In genomic region chr12:124542021-124542941, GRCh38 we compare ENCODE assay signal across 15 cellular contexts. TPM values are rescaled to one million over a fixed set of nuclear protein-coding genes. Genes with fewer than 3 reads are reported as not detected.
DNase-seq lines count a peak whose midpoint lies in the region; ATAC-seq, FAIRE-seq and TF ChIP-seq lines count a peak whose summit lies in the region.
"Had no signal": no experiment of that assay in that cellular context is flagged by ENCODE, and none has a peak within 500 bp of the region (broad histone marks: within the 10 kb centered on the region; RNA-seq: fewer than 3 reads in every experiment).

No MANE protein-coding gene starts in this region.

- no peak overlapping the region for H3K4me2 ChIP-seq in HepG2 (ENCODE audit: low read depth, low read length)

- H4K20me1 ChIP-seq in HepG2 (ENCODE audit: insufficient read depth, low read length): peaks cover 31% of the 10 kb centered on the region; the same call in 1 of the 2 replicates

- H3K4me1 ChIP-seq in HepG2 (ENCODE audit: insufficient read depth, low read length) (peaks cover 35% of the 10 kb centered on the region), right lobe of liver (peaks cover 0 to 21% (median 10%) of the 10 kb centered on the region in 4 donors), RWPE2 (ENCODE audit: insufficient read depth, poor library complexity, severe bottlenecking) (peaks cover 10% of the 10 kb centered on the region), mesodermal cell (ENCODE audit: control insufficient read depth, insufficient read depth, low read length, poor library complexity, severe bottlenecking) (peaks cover 58% of the 10 kb centered on the region)

- WGBS in HepG2 (ENCODE audit: low lambda C conversion rate): 63% methylated on average over 2 of the region's 28 CpGs
- no CpG with 5 or more reads among the region's 28 CpGs for WGBS in right lobe of liver (ENCODE audit: insufficient coverage, low coverage, low lambda C conversion rate, missing lambda C conversion rate)
- WGBS in mesodermal cell (ENCODE audit: insufficient coverage in 2 of 2), 2 experiments: 94 to 95% methylated on average over 23 to 28 of the region's 28 CpGs

- no peak overlapping the region for H3K27ac ChIP-seq in HepG2 (ENCODE audit: extremely low read length, insufficient read depth, low read length)
- H3K27ac ChIP-seq in right lobe of liver: no peak overlapping the region
- H3K27ac ChIP-seq in RWPE2 (ENCODE audit: poor library complexity, severe bottlenecking): peak overlapping the region; percentile 31
- peak overlapping the region; percentile 41 for H3K27ac ChIP-seq in mesodermal cell (ENCODE audit: low read depth, low read length, severe bottlenecking)
- H3K27ac ChIP-seq: SJSA1, VCaP had no signal

- POLR2A ChIA-PET in HepG2 (lab: Yijun Ruan, JAX): no interaction called here

- no peak for TF ChIP-seq CTCF in HepG2 (CRISPR knock-in tag; IDR thresholded peaks at IDR 0.05)
- TF ChIP-seq CTCF in right lobe of liver (IDR thresholded peaks at IDR 0.05): no peak
- no peak for TF ChIP-seq CTCF in RWPE2 (IDR thresholded peaks at IDR 0.05; ENCODE audit: poor library complexity, severe bottlenecking)

- ATAC-seq in HepG2 (peak; percentile 5; the same call in 2 of the 3 replicates), right lobe of liver (no peak), RWPE2 (ENCODE audit: low read depth) (peak; percentile 37), HG03108 (IDR thresholded peaks at IDR 0.05; ENCODE audit: unreplicated experiment) (no peak)

- H3K27me3 ChIP-seq in HepG2 (ENCODE audit: control insufficient read depth in 1 of 2, insufficient read depth in 2 of 2, low read length in 2 of 2) (no peaks in the 10 kb centered on the region), right lobe of liver (no peaks in the 10 kb centered on the region), RWPE2 (ENCODE audit: insufficient read depth, poor library complexity, severe bottlenecking) (no peaks in the 10 kb centered on the region)
- H3K27me3 ChIP-seq: pancreas, SJSA1 had no signal

- no peak for FAIRE-seq in HepG2 (lab: Jason Lieb, UNC)
- FAIRE-seq: G401.6, H54, pancreas had no signal

- CTCF ChIA-PET in HepG2 (lab: Yijun Ruan, JAX; ENCODE audit: low intra/inter-chr PET ratio, low total read pairs): no interaction called here

- no peak for DNase-seq in HepG2 (ENCODE audit: low spot score)
- DNase-seq in right lobe of liver: no peak
- DNase-seq in RWPE2 (ENCODE audit: low spot score): no peak
- DNase-seq in central memory CD4-positive, alpha-beta T cell: no peak
- no peak for DNase-seq in NCI-H526 treated with DMSO at 0.1 percent for 48 hours (lab: John Stamatoyannopoulos, UW)
- no peak for DNase-seq in NCI-H1105 (lab: John Stamatoyannopoulos, UW)
- DNase-seq: activated naive CD4-positive, alpha-beta T cell treated with Interleukin-2 at 50 U/mL for 16 hours; pancreas; stimulated activated CD4-positive, alpha-beta T cell treated with anti-CD3 and anti-CD28 coated beads, Interleukin-1b, Interleukin-23, amount 100 ng/mL, for 48 hours had no signal

- H3K9me3 ChIP-seq in HepG2 (ENCODE audit: low read length) (no peaks in the 10 kb centered on the region), right lobe of liver (no peaks in the 10 kb centered on the region), RWPE2 (ENCODE audit: severe bottlenecking) (no peaks in the 10 kb centered on the region), mesodermal cell (ENCODE audit: control insufficient read depth, low read length) (no peaks in the 10 kb centered on the region)
- H3K9me3 ChIP-seq: pancreas, SJSA1 had no signal

- no peak overlapping the region for H3K9ac ChIP-seq in HepG2 (ENCODE audit: insufficient read depth, low read depth, low read length)

- in situ Hi-C loops in HepG2 (cut with HindIII; ENCODE audit: extremely low pct_ligation_motif_present, low pct_unique_long_range_greater_than_20kb): no loop called here

- TF ChIP-seq POLR2A in HepG2 (IDR thresholded peaks at IDR 0.05; ENCODE audit: insufficient read depth in 1 of 2, low read depth in 2 of 2, low read length in 2 of 2): no peak
- TF ChIP-seq POLR2A in right lobe of liver (IDR thresholded peaks at IDR 0.05): no peak

- H3K36me3 ChIP-seq in HepG2 (replicated peaks in 1 of 2; ENCODE audit: control insufficient read depth in 1 of 2, insufficient read depth in 2 of 2, low read length in 2 of 2) (no peaks in the 10 kb centered on the region), right lobe of liver (no peaks in the 10 kb centered on the region), RWPE2 (ENCODE audit: low read depth) (no peaks in the 10 kb centered on the region), mesodermal cell (ENCODE audit: control insufficient read depth, insufficient read depth, low read length) (peaks cover 5% of the 10 kb centered on the region)
- H3K36me3 ChIP-seq: pancreas had no signal

- intact Hi-C loops in HepG2 (cut with micrococcal nuclease; ENCODE audit: unreplicated experiment): no loop called here
- intact Hi-C loops in right lobe of liver (cut with DNase I): no loop called here

- peaks cover 14% of the 10 kb centered on the region for H3K79me2 ChIP-seq in HepG2 (ENCODE audit: insufficient read depth, low read length)

- TF ChIP-seq EP300 in HepG2 (IDR thresholded peaks at IDR 0.05; ENCODE audit: low read depth in 2 of 2, low read length in 2 of 2) (no peak), HepG2 (CRISPR knock-in tag; IDR thresholded peaks at IDR 0.05; ENCODE audit: borderline replicate concordance) (no peak)

- no peak overlapping the region for H2AFZ ChIP-seq in HepG2 (ENCODE audit: low read length)

- TF ChIP-seq RAD21 in HepG2 (CRISPR knock-in tag; IDR thresholded peaks at IDR 0.05): no peak

- BruUV-seq in HepG2 (replicated peaks; lab: Mats Ljungman, UMichigan): no TSS peak

- H3K4me3 ChIP-seq in HepG2 (replicated peaks in 1 of 3; ENCODE audit: insufficient read depth in 1 of 3, low read depth in 2 of 3, low read length in 3 of 3) (no peak overlapping the region), right lobe of liver (no peak overlapping the region), RWPE2 (ENCODE audit: severe bottlenecking) (no peak overlapping the region), mesodermal cell (ENCODE audit: extremely low read depth, insufficient read depth, low read length, poor library complexity, severe bottlenecking) (no peak overlapping the region)
- H3K4me3 ChIP-seq: pancreas, SJSA1 had no signal

TF ChIP-seq in HepG2, 621 proteins besides CTCF, POLR2A, EP300 and RAD21:
- TF ChIP-seq SP1 (IDR thresholded peaks at IDR 0.05) (no peak), SP1 (CRISPR knock-in tag; IDR thresholded peaks at IDR 0.05) (no peak), ZFP36 (IDR thresholded peaks at IDR 0.05; ENCODE audit: borderline replicate concordance, low read depth, low read length, partially characterized antibody) (peak; percentile 19)

RNA-seq across cellular contexts. Expression of gene NCOR2, which starts 25.1 kb away (rescaled TPM):
- 5.7 and 6.1 TPM in 2 replicates for total RNA-seq in HepG2 (2016; rRNA removed; fragmentation: Illumina TruSeq; extraction: Trizol)
- 10.5 and 12.4 TPM in 2 replicates for total RNA-seq in HepG2 (2016; cell fraction: cytosol; rRNA removed; fragmentation: Illumina TruSeq; extraction: Trizol; ENCODE audit: low read depth)
- 5.6 and 7.1 TPM in 2 replicates for total RNA-seq in HepG2 (2016; cell fraction: insoluble cytoplasmic fraction; rRNA removed; fragmentation: Illumina TruSeq; extraction: Trizol)
- 15.2 and 16.6 TPM in 2 replicates for total RNA-seq in HepG2 (2016; cell fraction: membrane; rRNA removed; fragmentation: Illumina TruSeq; extraction: Trizol)
- total RNA-seq in HepG2 (2016; cell fraction: nucleus; rRNA removed; fragmentation: Illumina TruSeq; extraction: Trizol): 12.4 and 13.1 TPM in 2 replicates
- polyA plus RNA-seq in HepG2 (2011; rRNA removed): 4.5 and 4.8 TPM in 2 replicates
- 2.8 and 4.1 TPM in 2 replicates for polyA plus RNA-seq in HepG2 (2011; cell fraction: cytosol; rRNA removed)
- polyA plus RNA-seq in HepG2 (2011; cell fraction: nucleus; rRNA removed): 30.4 and 39.4 TPM in 2 replicates
- polyA plus RNA-seq in HepG2 (2012): 32.8 and 41.1 TPM in 2 replicates
- polyA plus RNA-seq in HepG2 (2016; cell fraction: cytosol; fragmentation: Illumina TruSeq; extraction: Trizol; ENCODE audit: low read depth): 2.8 and 3.1 TPM in 2 replicates
- 17.3 and 24.8 TPM in 2 replicates for polyA plus RNA-seq in HepG2 (2016; cell fraction: insoluble cytoplasmic fraction; fragmentation: Illumina TruSeq; extraction: Trizol; ENCODE audit: low read depth)
- polyA plus RNA-seq in HepG2 (2016; cell fraction: membrane; fragmentation: Illumina TruSeq; extraction: Trizol; ENCODE audit: low read depth): 7.1 and 8.9 TPM in 2 replicates
- polyA plus RNA-seq in HepG2 (2016; cell fraction: nucleus; fragmentation: Illumina TruSeq; extraction: Trizol; ENCODE audit: insufficient read depth, low read depth): 43.0 and 54.1 TPM in 2 replicates
- 21.9 and 23.2 TPM in 2 replicates for polyA minus RNA-seq in HepG2 (2011; rRNA and poly(A)+ RNA removed; ENCODE audit: low replicate concordance)
- 16.5 and 17.0 TPM in 2 replicates for polyA minus RNA-seq in HepG2 (2011; cell fraction: cytosol; rRNA and poly(A)+ RNA removed)
- 20.9 and 22.6 TPM in 2 replicates for polyA minus RNA-seq in HepG2 (2011; cell fraction: nucleus; rRNA and poly(A)+ RNA removed)
- 10 to 100 TPM; 38.1 to 87.5 (median 45.0) TPM for total RNA-seq in right lobe of liver
- polyA plus RNA-seq in mesodermal cell (2013, experiment 1 of 2): 156 TPM
- polyA plus RNA-seq in mesodermal cell (2013, experiment 2 of 2): 115 TPM

Comparison
In these comparisons a context has a peak if more than half of its experiments do, and no peak if none do; other contexts are left out.
1. ATAC-seq: peak in HepG2 (single experiment) and RWPE2 (single experiment); none in right lobe of liver (0 of 4) and HG03108 (single experiment).
2. H3K27ac ChIP-seq: peak in RWPE2 (single experiment) and mesodermal cell (single experiment); none in HepG2 (single experiment) and right lobe of liver (0 of 3).